20 cellular contexts compared by ENCODE assay signal in the genomic region with DNA sequence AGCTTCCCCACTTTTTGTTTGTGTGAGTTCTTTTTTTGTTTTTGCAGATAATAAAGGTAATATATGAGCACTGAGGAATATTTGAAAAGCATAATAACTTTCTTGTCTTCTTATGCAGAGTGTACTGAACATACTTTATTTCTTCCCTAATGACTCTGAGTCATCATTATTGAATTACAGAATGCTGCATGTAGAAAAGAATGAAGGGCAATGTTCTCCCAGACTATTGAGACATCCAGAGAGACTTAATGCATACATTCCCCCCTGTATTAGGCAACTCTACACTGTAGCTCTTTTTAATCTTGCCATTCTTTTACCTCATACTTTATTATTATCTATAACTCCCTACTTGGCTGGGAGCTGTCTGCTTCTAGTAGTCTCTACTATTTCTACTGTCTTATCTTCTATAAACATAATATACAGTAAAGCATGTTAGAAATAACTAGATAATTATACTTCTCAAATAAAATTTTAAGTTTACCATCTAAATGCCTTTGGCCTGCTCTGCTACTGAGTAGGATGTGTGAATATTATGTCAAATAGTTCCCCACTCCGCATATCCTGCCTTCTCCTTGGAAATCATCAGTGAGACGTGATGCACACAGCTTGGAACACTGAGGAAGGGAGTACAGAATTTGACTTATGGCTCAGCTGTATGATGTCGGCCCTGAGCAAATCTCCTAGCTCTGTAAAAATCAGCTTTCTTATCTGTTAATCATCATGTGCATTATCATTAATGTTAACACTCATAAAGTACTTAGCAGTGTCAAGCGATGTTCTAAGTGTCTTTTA.
DNase-seq lines count a peak whose midpoint lies in the region; ATAC-seq and TF ChIP-seq lines count a peak whose summit lies in the region.
"Had no signal": no experiment of that assay in that cellular context is flagged by ENCODE, and none has a peak within 500 bp of the region (broad histone marks: within the 10 kb centered on the region; RNA-seq: fewer than 3 reads in every experiment).

No MANE protein-coding gene starts in this region.

- H3K4me3 ChIP-seq in adipocyte (ENCODE audit: low read length) (peak overlapping the region; percentile 13), fibroblast of lung (replicated peaks in 1 of 4; ENCODE audit: control extremely low read depth in 1 of 4, insufficient read depth in 1 of 4, low read depth in 3 of 4, low read length in 4 of 4) (no peak overlapping the region), retinal pigment epithelial cell (ENCODE audit: low read length) (no peak overlapping the region), heart right ventricle (no peak overlapping the region)
- H3K4me3 ChIP-seq: dorsolateral prefrontal cortex, transverse colon had no signal

- DNase-seq in GM03348 (ENCODE audit: low spot score) (peak; percentile 59), adipocyte (ENCODE audit: low read depth) (peak; percentile 92), fibroblast of lung (ENCODE audit: low read depth in 2 of 2) (peak; percentile 88 to 96), retinal pigment epithelial cell (ENCODE audit: low read depth) (peak; percentile 88), NCI-H82 (lab: John Stamatoyannopoulos, UW) (no peak), heart right ventricle (no peak)
- DNase-seq in natural killer cell treated with Interleukin-12 subunit alpha and Interleukin-12 subunit beta and Interleukin-15 and Interleukin-18, amount 100 ng/mL, for 72 hours (ENCODE audit: low spot score) = no peak
- DNase-seq: activated CD4-positive, alpha-beta T cell treated with anti-CD3 and anti-CD28 coated beads, Interleukin-2, amount 10 ng/mL, durations not matched to agents 7 days and 5 days; activated T-cell treated with anti-CD3 and anti-CD28 coated beads, Interleukin-2, amount 50 U/mL, for 4 hours; CD4-positive, CD25-positive, alpha-beta regulatory T cell; dorsolateral prefrontal cortex; naive B cell; NCI-H1436 treated with DMSO at 0.1 percent for 48 hours; NCI-H524 treated with DMSO at 0.1 percent for 48 hours; stimulated activated CD4-positive, alpha-beta T cell treated with anti-CD3 and anti-CD28 coated beads, Interleukin-4, amount 100 ng/mL, for 1 hour; transverse colon had no signal

- 70 to 77% methylated on average over 4 of the region's 4 CpGs for WGBS in heart right ventricle, 2 donors

- no peaks in the 10 kb centered on the region for H3K79me2 ChIP-seq in fibroblast of lung (ENCODE audit: control insufficient read depth, insufficient read depth, low read length)

- H3K4me2 ChIP-seq in fibroblast of lung (ENCODE audit: extremely low read depth, insufficient read depth, low read length) = no peak overlapping the region

- H2AFZ ChIP-seq in fibroblast of lung (ENCODE audit: low read length) = no peak overlapping the region

- H3K36me3 Mint-ChIP-seq in natural killer cell treated with Interleukin-12 subunit alpha and Interleukin-12 subunit beta and Interleukin-15 and Interleukin-18, amount 100 ng/mL, for 72 hours = peaks cover 5% of the 10 kb centered on the region
- H3K36me3 Mint-ChIP-seq: CD4-positive, CD25-positive, alpha-beta regulatory T cell; IgD-negative memory B cell; naive B cell had no signal

- intact Hi-C loops in heart right ventricle (cut with DNase I) = no loop called here

- H3K27me3 ChIP-seq in adipocyte (replicated peaks; ENCODE audit: control insufficient read depth, insufficient read depth, low read length) (no peaks in the 10 kb centered on the region), fibroblast of lung (ENCODE audit: control insufficient read depth, insufficient read depth, low read length) (no peaks in the 10 kb centered on the region), heart right ventricle (no peaks in the 10 kb centered on the region)
- H3K27me3 ChIP-seq: dorsolateral prefrontal cortex, transverse colon had no signal

- peaks cover 7% of the 10 kb centered on the region for H3K9me3 Mint-ChIP-seq in natural killer cell treated with Interleukin-12 subunit alpha and Interleukin-12 subunit beta and Interleukin-15 and Interleukin-18, amount 100 ng/mL, for 72 hours
- H3K9me3 Mint-ChIP-seq: activated CD4-positive, alpha-beta T cell treated with anti-CD3 and anti-CD28 coated beads, Interleukin-2, amount 10 ng/mL, durations not matched to agents 7 days and 5 days; activated T-cell treated with anti-CD3 and anti-CD28 coated beads, Interleukin-2, amount 50 U/mL, for 4 hours had no signal

- no peak for ATAC-seq in natural killer cell treated with Interleukin-12 subunit alpha and Interleukin-12 subunit beta and Interleukin-15 and Interleukin-18, amount 100 ng/mL, for 72 hours
- ATAC-seq in heart right ventricle = no peak
- ATAC-seq in GM19023 (IDR thresholded peaks at IDR 0.05; ENCODE audit: unreplicated experiment) = no peak
- ATAC-seq: activated T-cell treated with anti-CD3 and anti-CD28 coated beads, Interleukin-2, amount 50 U/mL, for 4 hours; left lobe of liver had no signal

- H3K27ac ChIP-seq in fibroblast of lung (ENCODE audit: insufficient read depth, low read length) (no peak overlapping the region), heart right ventricle (no peak overlapping the region)
- H3K27ac ChIP-seq: dorsolateral prefrontal cortex had no signal

- no peak overlapping the region for H3K4me3 Mint-ChIP-seq in natural killer cell treated with Interleukin-12 subunit alpha and Interleukin-12 subunit beta and Interleukin-15 and Interleukin-18, amount 100 ng/mL, for 72 hours
- H3K4me3 Mint-ChIP-seq: activated CD4-positive, alpha-beta T cell treated with anti-CD3 and anti-CD28 coated beads, Interleukin-2, amount 10 ng/mL, durations not matched to agents 7 days and 5 days; activated T-cell treated with anti-CD3 and anti-CD28 coated beads, Interleukin-2, amount 50 U/mL, for 4 hours; CD4-positive, CD25-positive, alpha-beta regulatory T cell; IgD-negative memory B cell; naive B cell; T-helper 2 cell treated with Interferon-gamma antibody and Interleukin-4, amounts not matched to agents 5 μg/mL and 100 μg/mL, for 36 hours had no signal

- TF ChIP-seq CTCF in fibroblast of lung (conservative IDR thresholded peaks at IDR 0.05 in 1 of 2, IDR thresholded peaks at IDR 0.05 in 1 of 2; ENCODE audit: low read depth in 1 of 2, low read length in 2 of 2) = no peak
- no peak for TF ChIP-seq CTCF in retinal pigment epithelial cell (conservative IDR thresholded peaks at IDR 0.05; ENCODE audit: low read depth, low read length)
- no peak for TF ChIP-seq CTCF in heart right ventricle (IDR thresholded peaks at IDR 0.05)

- no peak overlapping the region for H3K27ac Mint-ChIP-seq in natural killer cell treated with Interleukin-12 subunit alpha and Interleukin-12 subunit beta and Interleukin-15 and Interleukin-18, amount 100 ng/mL, for 72 hours
- H3K27ac Mint-ChIP-seq: activated CD4-positive, alpha-beta T cell treated with anti-CD3 and anti-CD28 coated beads, Interleukin-2, amount 10 ng/mL, durations not matched to agents 7 days and 5 days; CD4-positive, CD25-positive, alpha-beta regulatory T cell; IgD-negative memory B cell; naive B cell; T-helper 2 cell treated with Interferon-gamma antibody and Interleukin-4, amounts not matched to agents 5 μg/mL and 100 μg/mL, for 36 hours had no signal

- no peaks in the 10 kb centered on the region for H3K36me3 ChIP-seq in adipocyte (ENCODE audit: control insufficient read depth, insufficient read depth, low read length, severe bottlenecking)
- H3K36me3 ChIP-seq in fibroblast of lung (ENCODE audit: control insufficient read depth, insufficient read depth, low read length) = no peaks in the 10 kb centered on the region
- H3K36me3 ChIP-seq in heart right ventricle = no peaks in the 10 kb centered on the region
- H3K36me3 ChIP-seq: transverse colon had no signal

- H3K9ac ChIP-seq in adipocyte (ENCODE audit: low read length) (no peak overlapping the region), fibroblast of lung (ENCODE audit: insufficient read depth, low read length) (no peak overlapping the region)

- H3K9me3 ChIP-seq in adipocyte (ENCODE audit: control insufficient read depth, low read length) (no peaks in the 10 kb centered on the region), fibroblast of lung (ENCODE audit: control insufficient read depth, insufficient read depth, low read depth, low read length) (no peaks in the 10 kb centered on the region), heart right ventricle (peaks cover 0 to 8% (median 0%) of the 10 kb centered on the region in 11 donors)
- H3K9me3 ChIP-seq: transverse colon had no signal

- no peaks in the 10 kb centered on the region for H3K4me1 Mint-ChIP-seq in natural killer cell treated with Interleukin-12 subunit alpha and Interleukin-12 subunit beta and Interleukin-15 and Interleukin-18, amount 100 ng/mL, for 72 hours (ENCODE audit: low read depth in 2 of 2)
- H3K4me1 Mint-ChIP-seq: activated CD4-positive, alpha-beta T cell treated with anti-CD3 and anti-CD28 coated beads, Interleukin-2, amount 10 ng/mL, durations not matched to agents 7 days and 5 days; CD4-positive, CD25-positive, alpha-beta regulatory T cell; IgD-negative memory B cell; naive B cell had no signal

- H3K4me1 ChIP-seq in adipocyte (ENCODE audit: control insufficient read depth, insufficient read depth, low read length) (peaks cover 13% of the 10 kb centered on the region), fibroblast of lung (ENCODE audit: control insufficient read depth, extremely low read depth, insufficient read depth, low read length) (no peaks in the 10 kb centered on the region), heart right ventricle (peaks cover 0 to 9% (median 0%) of the 10 kb centered on the region in 9 donors)
- H3K4me1 ChIP-seq: transverse colon had no signal

- H4K20me1 ChIP-seq in fibroblast of lung (ENCODE audit: control insufficient read depth, extremely low read depth, insufficient read depth, low read length) = no peaks in the 10 kb centered on the region

- no peaks in the 10 kb centered on the region for H3K27me3 Mint-ChIP-seq in natural killer cell treated with Interleukin-12 subunit alpha and Interleukin-12 subunit beta and Interleukin-15 and Interleukin-18, amount 100 ng/mL, for 72 hours
- H3K27me3 Mint-ChIP-seq: activated CD4-positive, alpha-beta T cell treated with anti-CD3 and anti-CD28 coated beads, Interleukin-2, amount 10 ng/mL, durations not matched to agents 7 days and 5 days; CD4-positive, CD25-positive, alpha-beta regulatory T cell; IgD-negative memory B cell; naive B cell had no signal

Comparison
In these comparisons a context has a peak if more than half of its experiments do, and no peak if none do; other contexts are left out.
1. DNase-seq: peak in GM03348 (single experiment), adipocyte (single experiment), fibroblast of lung (2 of 2) and retinal pigment epithelial cell (single experiment); none in natural killer cell treated with Interleukin-12 subunit alpha and Interleukin-12 subunit beta and Interleukin-15 and Interleukin-18, amount 100 ng/mL, for 72 hours (single experiment), NCI-H82 (single experiment) and heart right ventricle (0 of 2).